In the genomic region with DNA sequence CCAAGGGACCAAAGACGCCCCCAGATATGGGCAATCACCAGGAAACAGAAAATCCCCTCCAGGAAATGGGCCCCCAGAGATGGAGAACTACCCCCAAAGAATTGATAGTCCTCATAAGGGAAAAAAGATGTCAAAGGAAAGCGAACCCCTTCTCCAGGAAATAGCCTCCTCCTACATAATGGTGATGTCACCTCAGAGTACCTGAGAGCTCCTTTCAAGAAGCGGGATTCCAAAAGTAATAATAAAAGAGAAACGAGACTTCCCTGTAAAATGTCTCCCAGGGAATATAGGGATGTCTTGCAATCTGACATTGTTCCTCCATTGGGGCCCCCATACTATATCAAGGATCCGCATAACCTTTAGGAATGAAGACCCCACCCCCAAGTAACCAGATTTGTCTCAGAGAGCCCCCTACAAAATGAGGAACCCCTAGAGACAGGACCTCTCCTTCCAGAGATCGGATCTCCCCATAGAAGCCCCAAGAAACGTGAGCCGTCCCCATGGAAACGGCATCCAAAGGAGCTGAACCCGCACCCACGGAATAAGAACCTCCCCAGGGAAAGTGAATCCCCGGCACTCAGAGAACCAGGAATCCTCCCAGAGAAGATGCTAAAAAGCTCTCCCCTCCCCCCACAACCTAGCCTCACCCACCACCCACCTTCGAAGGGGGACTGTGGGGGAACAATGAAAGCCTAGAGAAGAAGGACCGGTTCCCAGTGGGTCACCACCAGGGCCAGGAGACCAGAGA, we compare ENCODE assay signal across 1 cellular context.
TF ChIP-seq lines count a peak whose summit lies in the region.

No MANE protein-coding gene starts in this region.

TF ChIP-seq in HepG2, 621 proteins besides CTCF, POLR2A, EP300 and RAD21:
- no peak for TF ChIP-seq TAF1 (CRISPR knock-in tag; IDR thresholded peaks at IDR 0.05)
- no peak for TF ChIP-seq ZNF280B (CRISPR knock-in tag; IDR thresholded peaks at IDR 0.05; ENCODE audit: borderline replicate concordance)
- no peak for TF ChIP-seq GLMP (CRISPR knock-in tag; IDR thresholded peaks at IDR 0.05; ENCODE audit: borderline replicate concordance)
- TF ChIP-seq ZNF12 (CRISPR knock-in tag; IDR thresholded peaks at IDR 0.05): no peak
- no peak for TF ChIP-seq ZBTB38 (CRISPR knock-in tag; IDR thresholded peaks at IDR 0.05)
- TF ChIP-seq ZNF503 (CRISPR knock-in tag; IDR thresholded peaks at IDR 0.05): no peak
- no peak for TF ChIP-seq ZNF776 (CRISPR knock-in tag; IDR thresholded peaks at IDR 0.05)
- no peak for TF ChIP-seq ZNF777 (CRISPR knock-in tag; IDR thresholded peaks at IDR 0.05)
- TF ChIP-seq YEATS4 (CRISPR knock-in tag; IDR thresholded peaks at IDR 0.05; ENCODE audit: borderline replicate concordance): no peak
- no peak for TF ChIP-seq PCBP1 (IDR thresholded peaks at IDR 0.05; ENCODE audit: borderline replicate concordance, low read depth, low read length)
- no peak for TF ChIP-seq CEBPG (CRISPR knock-in tag; IDR thresholded peaks at IDR 0.05)
- no peak for TF ChIP-seq ZNF740 (CRISPR knock-in tag; IDR thresholded peaks at IDR 0.05)
TF ChIP-seq in HepG2: peak in this region for 0.
